In the genomic region with DNA sequence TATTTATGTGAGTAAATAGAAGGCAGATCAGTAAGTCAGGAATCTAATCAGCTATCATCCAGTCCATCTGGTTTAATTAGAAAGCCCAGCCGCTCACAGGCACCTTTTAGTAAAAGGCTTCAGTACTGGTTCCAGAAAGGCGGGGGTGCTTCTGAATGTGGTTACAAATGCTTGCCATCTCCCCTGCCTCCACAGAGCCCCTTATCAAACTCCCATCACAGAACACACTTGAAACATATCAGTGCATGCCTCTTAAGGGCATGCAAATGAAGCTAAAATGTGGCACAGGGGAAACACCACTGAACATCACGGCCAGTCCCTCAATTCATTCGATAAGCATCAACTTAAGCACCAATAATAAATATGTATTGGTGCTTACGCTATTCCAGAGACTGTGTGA, we compare ENCODE assay signal across 22 cellular contexts.
DNase-seq lines count a peak whose midpoint lies in the region; ATAC-seq and TF ChIP-seq lines count a peak whose summit lies in the region.
"Had no signal": no experiment of that assay in that cellular context is flagged by ENCODE, and none has a peak within 500 bp of the region (broad histone marks: within the 10 kb centered on the region; RNA-seq: fewer than 3 reads in every experiment).

No MANE protein-coding gene starts in this region.

- H3K4me2 ChIP-seq in SK-N-SH = no peak overlapping the region
- H3K4me2 ChIP-seq: BLaER1 had no signal

- no peaks in the 10 kb centered on the region for H3K9me3 ChIP-seq in SK-N-SH
- no peaks in the 10 kb centered on the region for H3K9me3 ChIP-seq in uterus
- H3K9me3 ChIP-seq: BE2C, BLaER1 had no signal

- no peaks in the 10 kb centered on the region for H4K20me1 ChIP-seq in SK-N-SH (ENCODE audit: insufficient read depth)
- H4K20me1 ChIP-seq: BLaER1 had no signal

- H3K27ac ChIP-seq in SK-N-SH (ENCODE audit: low read depth in 2 of 2, low read length in 1 of 2) (no peak overlapping the region), uterus (no peak overlapping the region)
- H3K27ac ChIP-seq: BLaER1 had no signal

- no peaks in the 10 kb centered on the region for H3K79me2 ChIP-seq in SK-N-SH (ENCODE audit: insufficient read depth)

- peak in 1 of 2 experiments; percentile 25; a peak in 1 of 4 replicates for TF ChIP-seq EP300 in SK-N-SH (IDR thresholded peaks at IDR 0.05; ENCODE audit: borderline replicate concordance in 1 of 2, low read depth in 1 of 2, low read length in 1 of 2)

- H3K4me3 ChIP-seq in SK-N-SH (ENCODE audit: low read depth in 2 of 2, low read length in 1 of 2) = no peak overlapping the region
- no peak overlapping the region for H3K4me3 ChIP-seq in uterus
- H3K4me3 ChIP-seq: BLaER1, GM12878 had no signal

- no peak for TF ChIP-seq POLR2A in uterus (IDR thresholded peaks at IDR 0.05)

- H3K9ac ChIP-seq in SK-N-SH = no peak overlapping the region
- H3K9ac ChIP-seq: BLaER1 had no signal

- no peaks in the 10 kb centered on the region for H3K36me3 ChIP-seq in SK-N-SH (replicated peaks in 1 of 2; ENCODE audit: control insufficient read depth in 1 of 2, insufficient read depth in 2 of 2, low read length in 1 of 2)
- no peaks in the 10 kb centered on the region for H3K36me3 ChIP-seq in uterus
- H3K36me3 ChIP-seq: BE2C, BLaER1 had no signal

- H3K4me1 ChIP-seq in SK-N-SH (ENCODE audit: control insufficient read depth in 1 of 2, insufficient read depth in 2 of 2, low read depth in 1 of 2, low read length in 1 of 2) (peaks cover 15 to 33% of the 10 kb centered on the region in 2 experiments), uterus (no peaks in the 10 kb centered on the region)

- WGBS in SK-N-SH (ENCODE audit: low lambda C conversion rate) = 75% methylated on average over 5 of the region's 5 CpGs

- intact Hi-C loops in uterus (cut with DNase I; ENCODE audit: low total_unique reads) = no loop called here

- POLR2A ChIA-PET in SK-N-SH (lab: Yijun Ruan, JAX) = no interaction called here

- H3F3A ChIP-seq in SK-N-SH (replicated peaks; ENCODE audit: insufficient read depth) = peaks cover 24% of the 10 kb centered on the region

- CTCF ChIA-PET in SK-N-SH (lab: Yijun Ruan, JAX) = interaction anchor here (0.7 to 2.5 kb wide), 3 partner anchors 51 to 1093 kb away, joined by 3 to 7 read pairs (median 3); no protein-coding TSS in a partner anchor

- H2AFZ ChIP-seq in SK-N-SH (ENCODE audit: low read depth) = no peak overlapping the region

- H3K27me3 ChIP-seq in SK-N-SH (ENCODE audit: insufficient read depth) (no peaks in the 10 kb centered on the region), uterus (no peaks in the 10 kb centered on the region)
- H3K27me3 ChIP-seq: BE2C, BLaER1 had no signal

- H3K9me2 ChIP-seq in SK-N-SH = no peaks in the 10 kb centered on the region

- peak; percentile 43 for DNase-seq in SK-N-SH
- peak; percentile 26 for DNase-seq in SK-N-DZ (ENCODE audit: low spot score)
- no peak for DNase-seq in SKM-1 treated with dmso at 0.1 percent for 144 hours (lab: John Stamatoyannopoulos, UW; ENCODE audit: unreplicated experiment)
- no peak for DNase-seq in uterus
- DNase-seq: 8988T; ACHN; BE2C; C1 segment of cervical spinal cord; CD4-positive, alpha-beta memory T cell; CD4-positive, CD25-positive, alpha-beta regulatory T cell; CD8-positive, alpha-beta memory T cell; COR-L47; DMS 273 treated with DMSO at 0.1 percent for 48 hours; DMS153; DMS53; DMS79; DND-41; EL; GDM1 had no signal

- TF ChIP-seq RAD21 in SK-N-SH (IDR thresholded peaks at IDR 0.05; ENCODE audit: low read length) = no peak

- TF ChIP-seq CTCF in SK-N-SH (IDR thresholded peaks at IDR 0.05) (no peak), uterus (IDR thresholded peaks at IDR 0.05) (no peak)

- ATAC-seq in SK-N-SH treated with all-trans-retinoic acid at 6 μM for 48 hours = no peak
- ATAC-seq: GM12878 had no signal

TF ChIP-seq in SK-N-SH, 30 proteins besides CTCF, POLR2A, EP300 and RAD21:
- TF ChIP-seq MXI1 (IDR thresholded peaks at IDR 0.05; ENCODE audit: low read depth, low read length) (no peak), GATA2 (CRISPR knock-in tag; IDR thresholded peaks at IDR 0.05) (peak; percentile 53; the same call in 1 of the 2 replicates)

TF ChIP-seq in SK-N-SH treated with all-trans-retinoic acid at 6 μM for 48 hours, 23 proteins besides CTCF, POLR2A, EP300 and RAD21:
- TF ChIP-seq, protein P1, sequence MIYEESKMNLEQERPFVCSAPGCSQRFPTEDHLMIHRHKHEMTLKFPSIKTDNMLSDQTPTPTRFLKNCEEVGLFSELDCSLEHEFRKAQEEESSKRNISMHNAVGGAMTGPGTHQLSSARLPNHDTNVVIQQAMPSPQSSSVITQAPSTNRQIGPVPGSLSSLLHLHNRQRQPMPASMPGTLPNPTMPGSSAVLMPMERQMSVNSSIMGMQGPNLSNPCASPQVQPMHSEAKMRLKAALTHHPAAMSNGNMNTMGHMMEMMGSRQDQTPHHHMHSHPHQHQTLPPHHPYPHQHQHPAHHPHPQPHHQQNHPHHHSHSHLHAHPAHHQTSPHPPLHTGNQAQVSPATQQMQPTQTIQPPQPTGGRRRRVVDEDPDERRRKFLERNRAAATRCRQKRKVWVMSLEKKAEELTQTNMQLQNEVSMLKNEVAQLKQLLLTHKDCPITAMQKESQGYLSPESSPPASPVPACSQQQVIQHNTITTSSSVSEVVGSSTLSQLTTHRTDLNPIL (CRISPR knock-in tag; IDR thresholded peaks at IDR 0.05; ENCODE audit: low read depth) = no peak

Comparison
In these comparisons a context has a peak if more than half of its experiments do, and no peak if none do; other contexts are left out.
1. DNase-seq: peak in SK-N-SH (single experiment) and SK-N-DZ (single experiment); none in SKM-1 treated with dmso at 0.1 percent for 144 hours (single experiment) and uterus (0 of 2).